In genomic region chr10:73094986-73095478, GRCh38 we compare ENCODE assay signal across 8 cellular contexts. TPM values are rescaled to one million over a fixed set of nuclear protein-coding genes. Genes with fewer than 3 reads are reported as not detected.
DNase-seq lines count a peak whose midpoint lies in the region; TF ChIP-seq lines count a peak whose summit lies in the region.

No MANE protein-coding gene starts in this region.

- DNase-seq in HAP-1 (ENCODE audit: low spot score in 2 of 2) = no peak
- no peak for DNase-seq in activated CD4-positive, alpha-beta memory T cell treated with anti-CD3 and anti-CD28 coated beads for 36 hours
- no peak for DNase-seq in hepatocyte (ENCODE audit: low spot score)
- DNase-seq in smooth muscle cell (lab: John Stamatoyannopoulos, UW; ENCODE audit: unreplicated experiment) = no peak
- no peak for DNase-seq in DMS53 (lab: John Stamatoyannopoulos, UW)
- DNase-seq in hippocampal formation (lab: John Stamatoyannopoulos, UW) = no peak
- no peak for DNase-seq in DMS 273 (lab: John Stamatoyannopoulos, UW; ENCODE audit: unreplicated experiment)
- DNase-seq in Kasumi-1 (lab: John Stamatoyannopoulos, UW) = no peak

- H3K4me1 ChIP-seq in HAP-1 (peaks cover 8% of the 10 kb centered on the region; the same call in 1 of the 2 replicates), hepatocyte (ENCODE audit: insufficient read depth) (peaks cover 15% of the 10 kb centered on the region), smooth muscle cell (ENCODE audit: low read depth) (peaks cover 18% of the 10 kb centered on the region)

- H3F3A ChIP-seq in smooth muscle cell (ENCODE audit: low read depth) = peaks cover 10% of the 10 kb centered on the region

- peaks cover 29% of the 10 kb centered on the region for H3K4me1 Mint-ChIP-seq in activated CD4-positive, alpha-beta memory T cell treated with anti-CD3 and anti-CD28 coated beads for 36 hours (ENCODE audit: low read depth)

- H3K27ac ChIP-seq in hepatocyte (peak overlapping the region; percentile 94), smooth muscle cell (ENCODE audit: low read depth) (peak overlapping the region; percentile 97)

- CTCF ChIA-PET in activated CD4-positive, alpha-beta memory T cell treated with anti-CD3 and anti-CD28 coated beads for 36 hours (lab: Charles Lee) = interaction anchor here (0.6 to 3.1 kb wide), 7 partner anchors 64 to 850 kb away, joined by 3 to 62 read pairs (median 3); partner anchors contain the start of genes ECD and FAM149B1

- in situ Hi-C loops in HAP-1 (cut with MboI; ENCODE audit: low sequenced_read_pairs) = no loop called here

- POLR2A ChIA-PET in activated CD4-positive, alpha-beta memory T cell treated with anti-CD3 and anti-CD28 coated beads for 36 hours (lab: Charles Lee) = interaction anchor here (1.0 to 1.5 kb wide), 7 partner anchors 15 to 530 kb away, joined by 3 to 10 read pairs (median 5); partner anchors contain the start of genes CFAP70, DNAJC9, ECD and FAM149B1

- no peaks in the 10 kb centered on the region for H3K27me3 ChIP-seq in HAP-1 (ENCODE audit: low read depth)
- no peaks in the 10 kb centered on the region for H3K27me3 ChIP-seq in hepatocyte
- no peaks in the 10 kb centered on the region for H3K27me3 ChIP-seq in smooth muscle cell (ENCODE audit: low read depth)

- H2AFZ ChIP-seq in hepatocyte (peak overlapping the region; percentile 59), smooth muscle cell (ENCODE audit: low read depth) (no peak overlapping the region)

- peak overlapping the region; percentile 92 for H3K27ac Mint-ChIP-seq in activated CD4-positive, alpha-beta memory T cell treated with anti-CD3 and anti-CD28 coated beads for 36 hours

- H3K4me2 ChIP-seq in hepatocyte (peak overlapping the region; percentile 77), smooth muscle cell (peak overlapping the region; percentile 90)

- H3K4me3 Mint-ChIP-seq in activated CD4-positive, alpha-beta memory T cell treated with anti-CD3 and anti-CD28 coated beads for 36 hours = peak overlapping the region; percentile 92

- H3K79me2 ChIP-seq in hepatocyte (peaks cover 48% of the 10 kb centered on the region), smooth muscle cell (ENCODE audit: low read depth) (peaks cover 65% of the 10 kb centered on the region)

- intact Hi-C loops in activated CD4-positive, alpha-beta memory T cell treated with anti-CD3 and anti-CD28 coated beads for 36 hours (cut with micrococcal nuclease) = loop anchor here (5.0 kb wide), 1 partner anchor 403 kb away; the partner anchor contains the start of gene MCU

- H3K36me3 ChIP-seq in HAP-1 (replicated peaks) (no peaks in the 10 kb centered on the region), hepatocyte (replicated peaks; ENCODE audit: insufficient read depth, low read depth) (no peaks in the 10 kb centered on the region), smooth muscle cell (ENCODE audit: low read depth) (no peaks in the 10 kb centered on the region)

- H3K9ac ChIP-seq in smooth muscle cell (ENCODE audit: low read depth) = peak overlapping the region; percentile 93

- H4K20me1 ChIP-seq in hepatocyte (ENCODE audit: insufficient read depth, poor library complexity, severe bottlenecking) = peaks cover 5% of the 10 kb centered on the region
- peaks cover 53% of the 10 kb centered on the region for H4K20me1 ChIP-seq in smooth muscle cell (ENCODE audit: low read depth)

- no peaks in the 10 kb centered on the region for H3K9me3 Mint-ChIP-seq in activated CD4-positive, alpha-beta memory T cell treated with anti-CD3 and anti-CD28 coated beads for 36 hours

- no peaks in the 10 kb centered on the region for H3K27me3 Mint-ChIP-seq in activated CD4-positive, alpha-beta memory T cell treated with anti-CD3 and anti-CD28 coated beads for 36 hours

- peak overlapping the region; percentile 81 for H3K4me3 ChIP-seq in HAP-1
- H3K4me3 ChIP-seq in hepatocyte = peak overlapping the region; percentile 60
- peak overlapping the region; percentile 77 for H3K4me3 ChIP-seq in smooth muscle cell

- H3K36me3 Mint-ChIP-seq in activated CD4-positive, alpha-beta memory T cell treated with anti-CD3 and anti-CD28 coated beads for 36 hours = peaks cover 8% of the 10 kb centered on the region

- H3K9me3 ChIP-seq in HAP-1 = no peaks in the 10 kb centered on the region
- H3K9me3 ChIP-seq in hepatocyte (ENCODE audit: low read depth) = no peaks in the 10 kb centered on the region
- H3K9me3 ChIP-seq in smooth muscle cell (replicated peaks; ENCODE audit: low read depth) = no peaks in the 10 kb centered on the region

- TF ChIP-seq CTCF in hepatocyte (IDR thresholded peaks at IDR 0.05; ENCODE audit: poor library complexity) = no peak
- no peak for TF ChIP-seq CTCF in smooth muscle cell (IDR thresholded peaks at IDR 0.05; ENCODE audit: borderline replicate concordance, insufficient read depth, poor library complexity, severe bottlenecking)

- no peaks in the 10 kb centered on the region for H3K9me2 ChIP-seq in hepatocyte (replicated peaks; ENCODE audit: insufficient read depth)

- 5% methylated on average over 5 of the region's 5 CpGs for WGBS in hepatocyte (ENCODE audit: low lambda C conversion rate, missing lambda C conversion rate)
- WGBS in smooth muscle cell (ENCODE audit: low lambda C conversion rate) = 10% methylated on average over 5 of the region's 5 CpGs

RNA-seq across cellular contexts. Expression of gene P4HA1, which starts 1.6 kb away (rescaled TPM):
- total RNA-seq in activated CD4-positive, alpha-beta memory T cell treated with anti-CD3 and anti-CD28 coated beads for 36 hours = 10 to 100 TPM; 30.9 to 31.2 TPM
- total RNA-seq in hepatocyte = 145 TPM in 2 replicates
- 140 and 149 TPM in 2 replicates for polyA plus RNA-seq in hepatocyte
- total RNA-seq in smooth muscle cell = 489 and 568 TPM in 2 replicates
- 366 and 467 TPM in 2 replicates for polyA plus RNA-seq in smooth muscle cell

RNA-seq across cellular contexts. Expression of gene NUDT13, which starts 15.2 kb away (rescaled TPM):
- 1 to 10 TPM; 1.0 to 1.4 TPM for total RNA-seq in activated CD4-positive, alpha-beta memory T cell treated with anti-CD3 and anti-CD28 coated beads for 36 hours
- total RNA-seq in hepatocyte (3.4 and 3.9 TPM in 2 replicates), smooth muscle cell (0.36 and 1.4 TPM in 2 replicates)
- polyA plus RNA-seq in hepatocyte (1.9 and 2.1 TPM in 2 replicates), smooth muscle cell (1.7 and 1.9 TPM in 2 replicates)
